25 cellular contexts compared by ENCODE assay signal in the genomic region with DNA sequence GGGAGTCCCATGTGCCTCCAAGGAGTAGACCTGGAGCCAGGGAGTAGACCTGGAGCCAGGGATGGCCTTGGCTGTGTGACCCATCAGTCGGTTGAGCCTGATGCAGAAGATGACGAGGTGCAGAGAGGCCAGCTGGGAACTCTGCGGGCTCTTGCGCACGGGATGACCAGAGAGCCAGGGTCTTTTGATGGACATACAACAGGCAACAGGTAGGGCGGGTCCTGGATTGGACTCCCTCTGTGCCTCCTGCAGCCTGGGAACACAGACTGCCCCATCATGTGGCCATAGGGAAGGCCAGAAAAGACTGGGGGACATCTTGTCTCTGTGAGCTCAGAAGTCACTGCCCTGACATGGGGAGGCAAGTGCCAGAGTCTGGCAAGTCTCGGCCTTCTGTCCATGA.
DNase-seq lines count a peak whose midpoint lies in the region; ATAC-seq and TF ChIP-seq lines count a peak whose summit lies in the region.
"Had no signal": no experiment of that assay in that cellular context is flagged by ENCODE, and none has a peak within 500 bp of the region (broad histone marks: within the 10 kb centered on the region; RNA-seq: fewer than 3 reads in every experiment).

No MANE protein-coding gene starts in this region.

- TF ChIP-seq CTCF in left ventricle myocardium inferior (IDR thresholded peaks at IDR 0.05; ENCODE audit: borderline replicate concordance) (no peak), WTC11 (IDR thresholded peaks at IDR 0.05) (no peak), glutamatergic neuron (IDR thresholded peaks at IDR 0.05; ENCODE audit: partially characterized antibody, unreplicated experiment) (no peak), upper lobe of right lung (IDR thresholded peaks at IDR 0.05) (no peak), prostate gland (IDR thresholded peaks at IDR 0.05) (no peak)

- intact Hi-C loops in Right ventricle myocardium inferior (cut with DNase I) (no loop called here), left ventricle myocardium inferior (cut with micrococcal nuclease) (no loop called here), upper lobe of right lung (cut with DNase I) (no loop called here), prostate gland (cut with DNase I) (no loop called here)

- no peak overlapping the region for H3K4me3 ChIP-seq in left ventricle myocardium inferior
- no peak overlapping the region for H3K4me3 ChIP-seq in upper lobe of right lung
- no peak overlapping the region for H3K4me3 ChIP-seq in prostate gland
- H3K4me3 ChIP-seq: BLaER1 treated with 17β-estradiol and CSF1 and Interleukin-3, amounts not matched to agents 10 nM and 100 nM; GM23248 had no signal

- H3K27ac Mint-ChIP-seq in WTC11 (0 out of 2 replicates have a peak overlapping the region, but pooled peaks have one; percentile 32), glutamatergic neuron (ENCODE audit: unreplicated experiment) (peak overlapping the region; percentile 52)
- peak overlapping the region; percentile 76 for H3K27ac Mint-ChIP-seq in stimulated activated naive B cell treated with anti-CD40 and anti-IgM and Interleukin-4, amounts not matched to agents 10 μg/mL and 1 μg/mL and 100 μg/mL, for 72 hours
- H3K27ac Mint-ChIP-seq: HFFc6 had no signal

- H3K27me3 Mint-ChIP-seq in WTC11 (ENCODE audit: low read depth) = no peaks in the 10 kb centered on the region
- H3K27me3 Mint-ChIP-seq in glutamatergic neuron (ENCODE audit: unreplicated experiment) = peaks cover 34% of the 10 kb centered on the region
- no peaks in the 10 kb centered on the region for H3K27me3 Mint-ChIP-seq in stimulated activated naive B cell treated with anti-CD40 and anti-IgM and Interleukin-4, amounts not matched to agents 10 μg/mL and 1 μg/mL and 100 μg/mL, for 72 hours
- H3K27me3 Mint-ChIP-seq: CD4-positive, alpha-beta memory T cell had no signal

- no peak overlapping the region for H3K27ac ChIP-seq in left ventricle myocardium inferior (replicated peaks)
- no peak overlapping the region for H3K27ac ChIP-seq in upper lobe of right lung
- H3K27ac ChIP-seq in prostate gland = no peak overlapping the region
- H3K27ac ChIP-seq: GM23248, KMS-11 had no signal

- H3K27me3 ChIP-seq in left ventricle myocardium inferior (ENCODE audit: low read depth) (no peaks in the 10 kb centered on the region), upper lobe of right lung (no peaks in the 10 kb centered on the region), prostate gland (replicated peaks; ENCODE audit: insufficient read depth) (no peaks in the 10 kb centered on the region)
- H3K27me3 ChIP-seq: BLaER1 treated with 17β-estradiol and CSF1 and Interleukin-3, amounts not matched to agents 10 nM and 100 nM had no signal

- DNase-seq in Right ventricle myocardium inferior (ENCODE audit: missing footprints) (peak; percentile 45), left ventricle myocardium inferior (no peak), WTC11 (ENCODE audit: low spot score) (no peak), glutamatergic neuron (no peak), upper lobe of right lung (no peak), prostate gland (ENCODE audit: low spot score) (no peak)
- DNase-seq in stimulated activated naive B cell treated with anti-CD40 and anti-IgM and Interleukin-4, amounts not matched to agents 10 μg/mL and 1 μg/mL and 100 μg/mL, for 72 hours = no peak
- DNase-seq: AML-193; CD4-positive, alpha-beta memory T cell; COR-L47; DMS53; GM23248; H7; HFFc6; IMR-90; NCI-H1048; NCI-H1417; NCI-H1694 treated with DMSO at 0.1 percent for 48 hours; NCI-H2081; NCI-H2227 treated with DMSO at 0.1 percent for 48 hours; NCI-H526 treated with DMSO at 0.1 percent for 48 hours; RPMI8226; SHP77 had no signal

- no peaks in the 10 kb centered on the region for H3K9me3 ChIP-seq in left ventricle myocardium inferior (replicated peaks)
- H3K9me3 ChIP-seq in upper lobe of right lung = no peaks in the 10 kb centered on the region
- no peaks in the 10 kb centered on the region for H3K9me3 ChIP-seq in prostate gland
- H3K9me3 ChIP-seq: BLaER1 treated with 17β-estradiol and CSF1 and Interleukin-3, amounts not matched to agents 10 nM and 100 nM had no signal

- no peak for TF ChIP-seq POLR2A in prostate gland (IDR thresholded peaks at IDR 0.05)

- no peaks in the 10 kb centered on the region for H3K9me3 Mint-ChIP-seq in WTC11
- H3K9me3 Mint-ChIP-seq in glutamatergic neuron (ENCODE audit: unreplicated experiment) = peaks cover 16% of the 10 kb centered on the region
- H3K9me3 Mint-ChIP-seq in stimulated activated naive B cell treated with anti-CD40 and anti-IgM and Interleukin-4, amounts not matched to agents 10 μg/mL and 1 μg/mL and 100 μg/mL, for 72 hours = no peaks in the 10 kb centered on the region
- H3K9me3 Mint-ChIP-seq: HFFc6 had no signal

- CTCF ChIA-PET in WTC11 (lab: Charles Lee) = interaction anchor here (1.3 kb wide), 1 partner anchor 86 kb away, joined by 4 read pairs; no protein-coding TSS in a partner anchor

- H3K4me3 Mint-ChIP-seq in WTC11 = no peak overlapping the region
- no peak overlapping the region for H3K4me3 Mint-ChIP-seq in glutamatergic neuron (ENCODE audit: unreplicated experiment)
- H3K4me3 Mint-ChIP-seq in stimulated activated naive B cell treated with anti-CD40 and anti-IgM and Interleukin-4, amounts not matched to agents 10 μg/mL and 1 μg/mL and 100 μg/mL, for 72 hours = no peak overlapping the region
- H3K4me3 Mint-ChIP-seq: CD4-positive, alpha-beta memory T cell; HFFc6 had no signal

- WGBS in prostate gland = 92% methylated on average over 7 of the region's 7 CpGs

- ATAC-seq in Right ventricle myocardium inferior = no peak
- ATAC-seq in WTC11 = no peak
- no peak for ATAC-seq in stimulated activated naive B cell treated with anti-CD40 and anti-IgM and Interleukin-4, amounts not matched to agents 10 μg/mL and 1 μg/mL and 100 μg/mL, for 72 hours (replicated peaks)
- ATAC-seq in upper lobe of right lung = no peak

- H3K4me1 ChIP-seq in left ventricle myocardium inferior (peaks cover 54% of the 10 kb centered on the region), upper lobe of right lung (no peaks in the 10 kb centered on the region), prostate gland (replicated peaks) (no peaks in the 10 kb centered on the region)

- H3K36me3 ChIP-seq in left ventricle myocardium inferior = peaks cover 97% of the 10 kb centered on the region
- peaks cover 91% of the 10 kb centered on the region for H3K36me3 ChIP-seq in upper lobe of right lung
- H3K36me3 ChIP-seq in prostate gland = peaks cover 11 to 17% of the 10 kb centered on the region in 2 donors

- POLR2A ChIA-PET in WTC11 (lab: Charles Lee) = no interaction called here

- H3K4me1 Mint-ChIP-seq in WTC11 (no peaks in the 10 kb centered on the region), glutamatergic neuron (ENCODE audit: low read depth, unreplicated experiment) (peaks cover 30% of the 10 kb centered on the region)
- peaks cover 31 to 32% of the 10 kb centered on the region in 2 donors for H3K4me1 Mint-ChIP-seq in stimulated activated naive B cell treated with anti-CD40 and anti-IgM and Interleukin-4, amounts not matched to agents 10 μg/mL and 1 μg/mL and 100 μg/mL, for 72 hours
- H3K4me1 Mint-ChIP-seq: CD4-positive, alpha-beta memory T cell had no signal

- H3K36me3 Mint-ChIP-seq in WTC11 (peaks cover 35% of the 10 kb centered on the region), glutamatergic neuron (ENCODE audit: unreplicated experiment) (peaks cover 12% of the 10 kb centered on the region)
- peaks cover 37 to 58% of the 10 kb centered on the region in 2 donors for H3K36me3 Mint-ChIP-seq in stimulated activated naive B cell treated with anti-CD40 and anti-IgM and Interleukin-4, amounts not matched to agents 10 μg/mL and 1 μg/mL and 100 μg/mL, for 72 hours

TF ChIP-seq in WTC11, 78 proteins besides CTCF, POLR2A, EP300 and RAD21 (continues in another document):
- TF ChIP-seq NFE2L1 (CRISPR knock-in tag; IDR thresholded peaks at IDR 0.05) = no peak
- TF ChIP-seq ZSCAN18 (CRISPR knock-in tag; IDR thresholded peaks at IDR 0.05) = no peak
- TF ChIP-seq, protein P1, sequence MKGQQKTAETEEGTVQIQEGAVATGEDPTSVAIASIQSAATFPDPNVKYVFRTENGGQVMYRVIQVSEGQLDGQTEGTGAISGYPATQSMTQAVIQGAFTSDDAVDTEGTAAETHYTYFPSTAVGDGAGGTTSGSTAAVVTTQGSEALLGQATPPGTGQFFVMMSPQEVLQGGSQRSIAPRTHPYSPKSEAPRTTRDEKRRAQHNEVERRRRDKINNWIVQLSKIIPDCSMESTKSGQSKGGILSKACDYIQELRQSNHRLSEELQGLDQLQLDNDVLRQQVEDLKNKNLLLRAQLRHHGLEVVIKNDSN (CRISPR knock-in tag; IDR thresholded peaks at IDR 0.05) = no peak
- TF ChIP-seq NFYB (CRISPR knock-in tag; conservative IDR thresholded peaks at IDR 0.05; ENCODE audit: low read depth) = no peak
- no peak for TF ChIP-seq MLX (CRISPR knock-in tag; IDR thresholded peaks at IDR 0.05)
- no peak for TF ChIP-seq E2F4 (CRISPR knock-in tag; IDR thresholded peaks at IDR 0.05; ENCODE audit: borderline replicate concordance, low read depth)
- no peak for TF ChIP-seq OVOL2 (CRISPR knock-in tag; IDR thresholded peaks at IDR 0.05; ENCODE audit: borderline replicate concordance)
- no peak for TF ChIP-seq CBFB (CRISPR knock-in tag; IDR thresholded peaks at IDR 0.05; ENCODE audit: low read depth)
